In genomic region chr5:36928947-36929346, GRCh38 we compare ENCODE assay signal across 14 cellular contexts. TPM values are rescaled to one million over a fixed set of nuclear protein-coding genes. Genes with fewer than 3 reads are reported as not detected.
A peak's percentile ranks its signal among the peaks of the same experiment; 100 is the strongest.
DNase-seq lines count a peak whose midpoint lies in the region; ATAC-seq and TF ChIP-seq lines count a peak whose summit lies in the region.
"Had no signal": no experiment of that assay in that cellular context is flagged by ENCODE, and none has a peak within 500 bp of the region (broad histone marks: within the 10 kb centered on the region; RNA-seq: fewer than 3 reads in every experiment).

No MANE protein-coding gene starts in this region.

- H3K9me3 Mint-ChIP-seq in activated T-helper 1 cell treated with anti-CD3 and anti-CD28 coated beads, Interleukin-12 subunit alpha, Interleukin-12 subunit beta, Interleukin-2, Interleukin-4 antibody, amounts not matched to agents 30 ng/mL and 10 ng/mL and 1 ng/mL, durations not matched to agents 14 hours and 24 hours and 36 hours: no peaks in the 10 kb centered on the region
- H3K9me3 Mint-ChIP-seq: activated CD4-positive, alpha-beta T cell treated with anti-CD3 and anti-CD28 coated beads, Interleukin-2, amount 10 ng/mL, durations not matched to agents 24 days and 14 days; immature natural killer cell had no signal

- peaks cover 2% of the 10 kb centered on the region for H3K27me3 Mint-ChIP-seq in activated T-helper 1 cell treated with anti-CD3 and anti-CD28 coated beads, Interleukin-12 subunit alpha, Interleukin-12 subunit beta, Interleukin-2, Interleukin-4 antibody, amounts not matched to agents 30 ng/mL and 10 ng/mL and 1 ng/mL, durations not matched to agents 14 hours and 24 hours and 36 hours (ENCODE audit: insufficient read depth)
- H3K27me3 Mint-ChIP-seq: activated CD4-positive, alpha-beta T cell treated with anti-CD3 and anti-CD28 coated beads, Interleukin-2, amount 10 ng/mL, durations not matched to agents 24 days and 14 days had no signal

- peaks cover 17% of the 10 kb centered on the region for H3K4me1 Mint-ChIP-seq in activated T-helper 1 cell treated with anti-CD3 and anti-CD28 coated beads, Interleukin-12 subunit alpha, Interleukin-12 subunit beta, Interleukin-2, Interleukin-4 antibody, amounts not matched to agents 30 ng/mL and 10 ng/mL and 1 ng/mL, durations not matched to agents 14 hours and 24 hours and 36 hours (ENCODE audit: low read depth)
- H3K4me1 Mint-ChIP-seq: neural progenitor cell had no signal

- H3K36me3 ChIP-seq in Karpas-422 (ENCODE audit: insufficient read depth, low read length): no peaks in the 10 kb centered on the region
- H3K36me3 ChIP-seq in mammary epithelial cell (ENCODE audit: insufficient read depth, low read length): no peaks in the 10 kb centered on the region
- H3K36me3 ChIP-seq: neural progenitor cell, Peyer's patch, tibial nerve had no signal

- H3K27ac ChIP-seq in Karpas-422 (ENCODE audit: low read length) (no peak overlapping the region), mammary epithelial cell (ENCODE audit: insufficient read depth, low read depth, low read length) (peak overlapping the region; percentile 77)
- H3K27ac ChIP-seq: neural progenitor cell, Peyer's patch, tibial nerve had no signal

- H3K4me3 Mint-ChIP-seq in activated T-helper 1 cell treated with anti-CD3 and anti-CD28 coated beads, Interleukin-12 subunit alpha, Interleukin-12 subunit beta, Interleukin-2, Interleukin-4 antibody, amounts not matched to agents 30 ng/mL and 10 ng/mL and 1 ng/mL, durations not matched to agents 14 hours and 24 hours and 36 hours: no peak overlapping the region
- H3K4me3 Mint-ChIP-seq: activated CD4-positive, alpha-beta T cell treated with anti-CD3 and anti-CD28 coated beads, Interleukin-2, amount 10 ng/mL, durations not matched to agents 24 days and 14 days; neural progenitor cell had no signal

- TF ChIP-seq CTCF in mammary epithelial cell (conservative IDR thresholded peaks at IDR 0.05 in 1 of 2, IDR thresholded peaks at IDR 0.05 in 1 of 2; ENCODE audit: extremely low read depth in 1 of 2, insufficient read depth in 1 of 2, low read depth in 1 of 2, low read length in 2 of 2): no peak

- CTCF ChIA-PET in mammary epithelial cell (lab: Charles Lee; ENCODE audit: low non-redundant PET): no interaction called here

- DNase-seq in GM03348 (ENCODE audit: low spot score) (peak; percentile 13), Karpas-422 (no peak), mammary epithelial cell (peak; percentile 88), non-pigmented ciliary epithelial cell (ENCODE audit: low read depth) (peak; percentile 35), head of caudate nucleus (no peak)
- no peak for DNase-seq in activated T-helper 1 cell treated with anti-CD3 and anti-CD28 coated beads, Interleukin-12 subunit alpha, Interleukin-12 subunit beta, Interleukin-2, Interleukin-4 antibody, amounts not matched to agents 30 ng/mL and 10 ng/mL and 1 ng/mL, durations not matched to agents 14 hours and 24 hours and 36 hours (ENCODE audit: low spot score)
- DNase-seq: activated CD4-positive, alpha-beta T cell treated with anti-CD3 and anti-CD28 coated beads, Interleukin-2, amount 10 ng/mL, durations not matched to agents 24 days and 14 days; immature natural killer cell; NCI-H1092 treated with DMSO at 0.1 percent for 48 hours; Peyer's patch; stimulated activated CD4-positive, alpha-beta T cell treated with anti-CD3 and anti-CD28 coated beads, Interleukin-4, amount 100 ng/mL, for 4 hours had no signal

- H3K4me3 ChIP-seq in Karpas-422 (ENCODE audit: low read length) (no peak overlapping the region), mammary epithelial cell (replicated peaks in 1 of 3; ENCODE audit: insufficient read depth in 1 of 3, low read depth in 2 of 3, low read length in 3 of 3) (no peak overlapping the region)
- H3K4me3 ChIP-seq: neural progenitor cell, Peyer's patch, tibial nerve had no signal

- H3K27ac Mint-ChIP-seq in activated T-helper 1 cell treated with anti-CD3 and anti-CD28 coated beads, Interleukin-12 subunit alpha, Interleukin-12 subunit beta, Interleukin-2, Interleukin-4 antibody, amounts not matched to agents 30 ng/mL and 10 ng/mL and 1 ng/mL, durations not matched to agents 14 hours and 24 hours and 36 hours: no peak overlapping the region
- H3K27ac Mint-ChIP-seq: activated CD4-positive, alpha-beta T cell treated with anti-CD3 and anti-CD28 coated beads, Interleukin-2, amount 10 ng/mL, durations not matched to agents 24 days and 14 days; neural progenitor cell had no signal

- WGBS in mammary epithelial cell (ENCODE audit: low coverage, missing lambda C conversion rate): 5% methylated on average over 1 of the region's 1 CpG

- H3K9me3 ChIP-seq in Karpas-422 (ENCODE audit: low read length) (no peaks in the 10 kb centered on the region), mammary epithelial cell (replicated peaks; ENCODE audit: insufficient read depth, low read length) (no peaks in the 10 kb centered on the region)
- H3K9me3 ChIP-seq: Peyer's patch had no signal

- H4K20me1 ChIP-seq in Karpas-422 (ENCODE audit: insufficient read depth, low read depth, low read length): 0 out of 2 replicates have a peak, but pooled peaks cover 3% of the 10 kb centered on the region
- H4K20me1 ChIP-seq in mammary epithelial cell (ENCODE audit: insufficient read depth, low read length): no peaks in the 10 kb centered on the region

- no peaks in the 10 kb centered on the region for H3K9me2 ChIP-seq in Karpas-422 (replicated peaks; ENCODE audit: insufficient read depth, low read length)

- no peaks in the 10 kb centered on the region for H3K36me3 Mint-ChIP-seq in activated T-helper 1 cell treated with anti-CD3 and anti-CD28 coated beads, Interleukin-12 subunit alpha, Interleukin-12 subunit beta, Interleukin-2, Interleukin-4 antibody, amounts not matched to agents 30 ng/mL and 10 ng/mL and 1 ng/mL, durations not matched to agents 14 hours and 24 hours and 36 hours (ENCODE audit: low read depth)
- H3K36me3 Mint-ChIP-seq: immature natural killer cell had no signal

- dilution Hi-C loops in mammary epithelial cell (cut with HindIII; ENCODE audit: low sequenced_read_pairs): no loop called here

- H3K4me1 ChIP-seq in Karpas-422 (ENCODE audit: low read length) (peaks cover 28% of the 10 kb centered on the region), mammary epithelial cell (ENCODE audit: insufficient read depth, low read length) (peaks cover 6% of the 10 kb centered on the region)
- H3K4me1 ChIP-seq: neural progenitor cell had no signal

- ATAC-seq in GM21717 (IDR thresholded peaks at IDR 0.05; ENCODE audit: unreplicated experiment): no peak

- H2AFZ ChIP-seq in Karpas-422 (ENCODE audit: low read length) (no peak overlapping the region), mammary epithelial cell (ENCODE audit: low read depth, low read length) (no peak overlapping the region)
- H2AFZ ChIP-seq: neural progenitor cell had no signal

- in situ Hi-C loops in mammary epithelial cell (cut with MboI; ENCODE audit: low sequenced_read_pairs in 2 of 2): no loop called here

- intact Hi-C loops in mammary epithelial cell (cut with micrococcal nuclease) (no loop called here), head of caudate nucleus (cut with DNase I) (no loop called here)
- intact Hi-C loops in activated T-helper 1 cell treated with anti-CD3 and anti-CD28 coated beads, Interleukin-12 subunit alpha, Interleukin-12 subunit beta, Interleukin-2, Interleukin-4 antibody, amounts not matched to agents 30 ng/mL and 10 ng/mL and 1 ng/mL, durations not matched to agents 14 hours and 24 hours and 36 hours (cut with micrococcal nuclease): no loop called here

- no TSS peak for BruUV-seq in mammary epithelial cell (replicated peaks; lab: Mats Ljungman, UMichigan)

- H3K4me2 ChIP-seq in Karpas-422 (ENCODE audit: low read depth, low read length, poor library complexity, severe bottlenecking): peak overlapping the region; percentile 4
- H3K4me2 ChIP-seq in mammary epithelial cell (ENCODE audit: insufficient read depth, low read depth, low read length): peak overlapping the region; percentile 46
- H3K4me2 ChIP-seq: neural progenitor cell had no signal

- H3K9ac ChIP-seq in Karpas-422 (ENCODE audit: low read length) (no peak overlapping the region), mammary epithelial cell (ENCODE audit: insufficient read depth, low read length) (peak overlapping the region; percentile 5)
- H3K9ac ChIP-seq: neural progenitor cell had no signal

- H3K27me3 ChIP-seq in Karpas-422 (ENCODE audit: low read length): no peaks in the 10 kb centered on the region
- no peaks in the 10 kb centered on the region for H3K27me3 ChIP-seq in mammary epithelial cell (ENCODE audit: insufficient read depth, low read length)
- H3K27me3 ChIP-seq: neural progenitor cell, Peyer's patch, tibial nerve had no signal

- H3K79me2 ChIP-seq in Karpas-422 (ENCODE audit: low read length) (peaks cover 100% of the 10 kb centered on the region), mammary epithelial cell (ENCODE audit: insufficient read depth, low read length) (peaks cover 95% of the 10 kb centered on the region)

RNA-seq across cellular contexts. Expression of gene NIPBL, which starts 52.4 kb away (rescaled TPM):
- 38.1 and 65.9 TPM in 2 replicates for total RNA-seq in Karpas-422 (2014; rRNA removed; shearing (Covaris generic); ENCODE audit: low replicate concordance)
- 10 to 100 TPM; 25.0 to 46.5 TPM for total RNA-seq in mammary epithelial cell
- 25.1 TPM for polyA plus RNA-seq in mammary epithelial cell
- 36.8 TPM for polyA minus RNA-seq in mammary epithelial cell
- 59.4 and 62.4 TPM in 2 replicates for total RNA-seq in activated T-helper 1 cell treated with anti-CD3 and anti-CD28 coated beads, Interleukin-12 subunit alpha, Interleukin-12 subunit beta, Interleukin-2, Interleukin-4 antibody, amounts not matched to agents 30 ng/mL and 10 ng/mL and 1 ng/mL, durations not matched to agents 14 hours and 24 hours and 36 hours

Comparison
In these comparisons a context has a peak if more than half of its experiments do, and no peak if none do; other contexts are left out.
1. DNase-seq: peak in GM03348 (single experiment), mammary epithelial cell (single experiment) and non-pigmented ciliary epithelial cell (single experiment); none in Karpas-422 (single experiment), head of caudate nucleus (0 of 42) and activated T-helper 1 cell treated with anti-CD3 and anti-CD28 coated beads, Interleukin-12 subunit alpha, Interleukin-12 subunit beta, Interleukin-2, Interleukin-4 antibody, amounts not matched to agents 30 ng/mL and 10 ng/mL and 1 ng/mL, durations not matched to agents 14 hours and 24 hours and 36 hours (single experiment).